ENCODE assay signal across 12 cellular contexts in the genomic region with DNA sequence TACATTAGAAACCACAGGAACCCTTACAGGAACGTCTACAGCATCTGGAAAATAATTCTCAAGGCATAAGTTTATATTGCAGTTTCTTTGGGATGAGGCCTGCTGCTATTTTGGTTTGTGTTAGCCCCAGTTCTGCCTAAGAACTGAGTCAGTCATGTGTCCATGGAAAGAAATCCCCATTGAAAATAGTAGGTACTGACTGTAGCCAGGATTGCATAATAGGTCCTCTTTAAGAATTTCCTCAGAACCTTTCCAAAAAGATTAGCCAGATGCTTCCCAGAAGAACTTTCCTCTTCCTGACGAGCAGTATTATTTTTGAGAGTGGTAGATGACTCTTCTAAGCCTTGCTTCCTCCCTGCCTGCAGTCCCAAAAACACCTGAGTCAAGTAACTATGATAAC. TPM values are rescaled to one million over a fixed set of nuclear protein-coding genes. Genes with fewer than 3 reads are reported as not detected.
A peak's percentile ranks its signal among the peaks of the same experiment; 100 is the strongest.
DNase-seq lines count a peak whose midpoint lies in the region; ATAC-seq and TF ChIP-seq lines count a peak whose summit lies in the region.
"Had no signal": no experiment of that assay in that cellular context is flagged by ENCODE, and none has a peak within 500 bp of the region (broad histone marks: within the 10 kb centered on the region; RNA-seq: fewer than 3 reads in every experiment).

No MANE protein-coding gene starts in this region.

- TF ChIP-seq RAD21 in Ishikawa (IDR thresholded peaks at IDR 0.05; ENCODE audit: low read depth) (no peak), liver (IDR thresholded peaks at IDR 0.05) (no peak)

- H3K4me1 ChIP-seq in liver (ENCODE audit: control insufficient read depth in 4 of 4, insufficient read depth in 4 of 4, low read length in 3 of 4) (no peaks in the 10 kb centered on the region), thoracic aorta (ENCODE audit: control insufficient read depth in 1 of 2, low read depth in 2 of 2) (peaks cover 13 to 54% of the 10 kb centered on the region in 2 donors)

- 79% methylated on average over 2 of the region's 2 CpGs for WGBS in liver

- no peak for TF ChIP-seq EP300 in Ishikawa (IDR thresholded peaks at IDR 0.05; ENCODE audit: borderline replicate concordance)

- H3K9me3 ChIP-seq in liver (ENCODE audit: control insufficient read depth in 4 of 4, low read length in 3 of 4) (no peaks in the 10 kb centered on the region), thoracic aorta (no peaks in the 10 kb centered on the region)

- peak; percentile 68 for DNase-seq in dermis blood vessel endothelial cell
- DNase-seq in thoracic aorta (ENCODE audit: low spot score) = no peak
- DNase-seq in effector CD8-positive, alpha-beta T cell (lab: John Stamatoyannopoulos, UW) = no peak
- no peak for DNase-seq in stimulated activated naive CD4-positive, alpha-beta T cell treated with Interleukin-2 at 50 U/mL for 16 hours (lab: John Stamatoyannopoulos, UW)
- DNase-seq: activated T-cell treated with anti-CD3 and anti-CD28 coated beads, Interleukin-2, amount 50 U/mL, for 48 hours; immature natural killer cell; NCI-H1930 had no signal

- TF ChIP-seq CTCF in liver (IDR thresholded peaks at IDR 0.05; ENCODE audit: low read depth, low read length, missing input control) (no peak), thoracic aorta (IDR thresholded peaks at IDR 0.05) (no peak)

- ATAC-seq in thoracic aorta (ENCODE audit: insufficient number of reproducible peaks, low FRiP score, low read depth) (peak; percentile 96), HG03108 (IDR thresholded peaks at IDR 0.05; ENCODE audit: unreplicated experiment) (no peak), HG03521 (IDR thresholded peaks at IDR 0.05; ENCODE audit: unreplicated experiment) (no peak)
- ATAC-seq: HCT116 had no signal

- H3K27me3 ChIP-seq in liver (ENCODE audit: control insufficient read depth in 4 of 4, insufficient read depth in 4 of 4, low read length in 3 of 4) = no peaks in the 10 kb centered on the region
- no peaks in the 10 kb centered on the region for H3K27me3 ChIP-seq in thoracic aorta (replicated peaks; ENCODE audit: insufficient read depth)

- no peak overlapping the region for H3K9ac ChIP-seq in liver (ENCODE audit: low read depth in 1 of 2, low read length in 2 of 2)

- H3K4me3 ChIP-seq in liver (ENCODE audit: low read depth in 1 of 3, low read length in 3 of 3) (no peak overlapping the region), thoracic aorta (no peak overlapping the region)

- H3K36me3 ChIP-seq in liver (ENCODE audit: control insufficient read depth in 4 of 4, insufficient read depth in 3 of 4, low read depth in 1 of 4, low read length in 3 of 4) (no peaks in the 10 kb centered on the region), thoracic aorta (no peaks in the 10 kb centered on the region)

- H3K27ac ChIP-seq in liver (ENCODE audit: low read depth in 1 of 2, low read length in 2 of 2) (no peak overlapping the region), thoracic aorta (peak overlapping the region; percentile 73 to 85)

TF ChIP-seq in Ishikawa, 13 proteins besides CTCF, POLR2A, EP300 and RAD21:
- no peak for TF ChIP-seq TEAD4 (IDR thresholded peaks at IDR 0.05)
- peak; percentile 21; the same call in 1 of the 2 replicates for TF ChIP-seq CEBPB (IDR thresholded peaks at IDR 0.05)

TF ChIP-seq in liver, 16 proteins besides CTCF, POLR2A, EP300 and RAD21:
- TF ChIP-seq NR2F2 (IDR thresholded peaks at IDR 0.05) (peak; percentile 50), HNF4A (conservative IDR thresholded peaks at IDR 0.05) (no peak)

RNA-seq across cellular contexts. Expression of a gene that starts 52.6 kb away (rescaled TPM):
- 84.7 and 98.0 TPM in 2 replicates for total RNA-seq in dermis blood vessel endothelial cell
- total RNA-seq in liver = 1 to 10 TPM; 4.2 to 9.4 TPM
- polyA plus RNA-seq in liver = 1 to 10 TPM; 1.7 to 2.4 TPM
- total RNA-seq in thoracic aorta = 10 to 100 TPM; 47.9 to 86.6 TPM

Comparison
In these comparisons a context has a peak if more than half of its experiments do, and no peak if none do; other contexts are left out.
1. H3K27ac ChIP-seq: peak in thoracic aorta (2 of 2); none in liver (0 of 2).